8 cellular contexts compared by ENCODE assay signal in the genomic region with DNA sequence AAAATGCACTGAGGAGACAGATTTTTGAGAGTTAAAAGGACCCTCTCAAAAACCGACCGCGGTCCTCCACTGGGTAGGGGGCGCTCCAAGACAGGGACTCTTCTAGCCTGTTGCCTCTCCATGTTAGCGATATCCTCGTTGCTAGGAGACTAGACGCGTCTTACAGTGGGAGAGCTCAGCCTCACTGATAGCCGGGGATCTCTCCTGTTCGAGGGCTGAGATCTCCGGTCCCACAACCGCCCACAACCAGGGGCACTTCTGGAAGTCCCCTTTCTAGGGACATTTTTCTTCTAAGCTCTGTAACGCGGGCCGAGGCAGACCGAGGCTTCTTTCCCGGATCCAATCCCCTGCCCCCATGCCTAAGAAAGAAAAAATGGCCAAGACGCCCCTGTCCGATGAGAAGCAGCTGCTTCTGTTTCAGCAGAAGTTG. TPM values are rescaled to one million over a fixed set of nuclear protein-coding genes. Genes with fewer than 3 reads are reported as not detected.
A peak's percentile ranks its signal among the peaks of the same experiment; 100 is the strongest.
DNase-seq lines count a peak whose midpoint lies in the region; ATAC-seq lines count a peak whose summit lies in the region.

No MANE protein-coding gene starts in this region.

- DNase-seq in G401 (ENCODE audit: low spot score) (peak; percentile 69), NCI-H2107 treated with DMSO at 0.1 percent for 48 hours (lab: John Stamatoyannopoulos, UW; ENCODE audit: unreplicated experiment) (peak; percentile 65), cerebellum (ENCODE audit: low spot score) (peak; percentile 68), left kidney (ENCODE audit: low read depth, low spot score) (peak; percentile 98)
- peak; percentile 73 to 80 for DNase-seq in activated CD4-positive, alpha-beta T cell treated with anti-CD3 and anti-CD28 coated beads for 24 hours (ENCODE audit: low read depth in 2 of 2)
- peak; percentile 82 for DNase-seq in stimulated activated CD4-positive, alpha-beta T cell treated with anti-CD3 and anti-CD28 coated beads, Interleukin-1b, Interleukin-23, amount 100 ng/mL, for 48 hours

- in situ Hi-C loops in G401 (cut with HindIII; ENCODE audit: low sequenced_read_pairs), result no loop called here

- ATAC-seq in HG02798 (IDR thresholded peaks at IDR 0.05; ENCODE audit: poor library complexity, unreplicated experiment) (peak; percentile 74), GM18873 (IDR thresholded peaks at IDR 0.05; ENCODE audit: low FRiP score, unreplicated experiment) (no peak)

RNA-seq across cellular contexts. Expression of a gene that starts 21.3 kb away (rescaled TPM):
- 2.0 and 2.8 TPM in 2 replicates for total RNA-seq in G401 (2014; rRNA removed; shearing (Covaris generic))
- total RNA-seq in cerebellum, result 12.7 TPM

RNA-seq across cellular contexts. Expression of a gene that starts 38.3 kb away (rescaled TPM):
- 0.88 and 1.9 TPM in 2 replicates for total RNA-seq in G401 (2014; rRNA removed; shearing (Covaris generic))
- 10.8 TPM for total RNA-seq in cerebellum

RNA-seq across cellular contexts. Expression of a gene that starts 52.0 kb away (rescaled TPM):
- 73.4 and 87.1 TPM in 2 replicates for total RNA-seq in G401 (2014; rRNA removed; shearing (Covaris generic))
- total RNA-seq in cerebellum, result 51.4 TPM

RNA-seq across cellular contexts. Expression of a gene that starts 53.3 kb away (rescaled TPM):
- 118 and 141 TPM in 2 replicates for total RNA-seq in G401 (2014; rRNA removed; shearing (Covaris generic))
- total RNA-seq in cerebellum, result 49.6 TPM
